In the genomic region with DNA sequence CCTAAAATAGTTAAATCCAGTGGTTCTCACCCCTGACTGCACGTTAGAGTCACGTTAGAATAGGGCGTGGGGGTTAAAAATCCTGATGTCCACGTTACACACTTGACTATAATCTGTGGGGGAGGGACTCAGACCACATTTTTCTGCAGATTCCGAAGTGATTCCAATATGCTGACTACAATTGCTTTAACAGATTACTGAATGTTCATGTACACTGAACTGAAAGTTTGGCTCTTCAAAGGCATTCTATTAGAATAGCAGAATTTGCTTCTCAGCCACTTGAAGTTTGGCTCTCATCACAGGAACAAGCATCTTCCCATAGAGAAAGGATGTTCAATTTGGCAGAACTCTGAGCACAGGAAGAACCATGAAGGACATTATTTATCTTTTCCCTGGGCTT, we compare ENCODE assay signal across 31 cellular contexts.
DNase-seq lines count a peak whose midpoint lies in the region; ATAC-seq and TF ChIP-seq lines count a peak whose summit lies in the region.
"Had no signal": no experiment of that assay in that cellular context is flagged by ENCODE, and none has a peak within 500 bp of the region (broad histone marks: within the 10 kb centered on the region; RNA-seq: fewer than 3 reads in every experiment).

No MANE protein-coding gene starts in this region.

- H3K9me3 ChIP-seq in PC-9 (ENCODE audit: insufficient read depth, low read depth) (no peaks in the 10 kb centered on the region; the same call in 1 of the 2 replicates), fibroblast of lung (ENCODE audit: control insufficient read depth, insufficient read depth, low read depth, low read length) (no peaks in the 10 kb centered on the region), osteoblast (ENCODE audit: low read depth, low read length) (no peaks in the 10 kb centered on the region), upper lobe of left lung (no peaks in the 10 kb centered on the region)
- H3K9me3 ChIP-seq: adrenal gland, upper lobe of right lung had no signal

- DNase-seq in EH (ENCODE audit: low read depth) (peak; percentile 10), PC-9 (no peak), fibroblast of lung (ENCODE audit: low read depth in 2 of 2) (peak; percentile 18 to 71), osteoblast (ENCODE audit: insufficient read length, low spot score, missing footprints) (peak; percentile 58), amniotic stem cell (lab: John Stamatoyannopoulos, UW) (no peak), NCI-H1930 (lab: John Stamatoyannopoulos, UW) (no peak), upper lobe of left lung (no peak)
- DNase-seq: activated CD4-positive, alpha-beta memory T cell treated with anti-CD3 and anti-CD28 coated beads for 36 hours; activated CD4-positive, alpha-beta T cell treated with anti-CD3 and anti-CD28 coated beads for 1 hour; activated CD8-positive, alpha-beta memory T cell treated with anti-CD3 and anti-CD28 coated beads, Interleukin-2, amount 50 U/mL, for 4 hours; activated naive CD4-positive, alpha-beta T cell treated with anti-CD3 and anti-CD28 coated beads for 36 hours; adrenal gland; AML-193; Calu3; CD4-positive, CD25-positive, alpha-beta regulatory T cell; DMS79 treated with DMSO at 0.1 percent for 48 hours; effector CD4-positive, alpha-beta T cell; foreskin keratinocyte; H7; head of caudate nucleus; kidney; MM.1S; natural killer cell; NCI-H1105 treated with DMSO at 0.1 percent for 48 hours; NCI-H2029; SHP77 treated with DMSO at 0.1 percent for 48 hours; small intestine; stimulated activated naive CD4-positive, alpha-beta T cell; T-helper 2 cell; upper lobe of right lung had no signal

- no peak for TF ChIP-seq EP300 in upper lobe of left lung (IDR thresholded peaks at IDR 0.05)

- H3K36me3 ChIP-seq in PC-9 (ENCODE audit: low read depth): no peaks in the 10 kb centered on the region
- no peaks in the 10 kb centered on the region for H3K36me3 ChIP-seq in fibroblast of lung (ENCODE audit: control insufficient read depth, insufficient read depth, low read length)
- no peaks in the 10 kb centered on the region for H3K36me3 ChIP-seq in osteoblast (ENCODE audit: insufficient read depth, low read length)
- no peaks in the 10 kb centered on the region for H3K36me3 ChIP-seq in upper lobe of left lung
- H3K36me3 ChIP-seq: adrenal gland, upper lobe of right lung had no signal

- H3K9ac ChIP-seq in fibroblast of lung (ENCODE audit: insufficient read depth, low read length): no peak overlapping the region

- TF ChIP-seq CTCF in PC-9 (conservative IDR thresholded peaks at IDR 0.05) (no peak), fibroblast of lung (conservative IDR thresholded peaks at IDR 0.05 in 1 of 2, IDR thresholded peaks at IDR 0.05 in 1 of 2; ENCODE audit: low read depth in 1 of 2, low read length in 2 of 2) (no peak), osteoblast (IDR thresholded peaks at IDR 0.05; ENCODE audit: extremely low read depth, low read depth, low read length) (no peak), upper lobe of left lung (IDR thresholded peaks at IDR 0.05) (no peak)

- H3K4me2 ChIP-seq in PC-9: no peak overlapping the region
- H3K4me2 ChIP-seq in fibroblast of lung (ENCODE audit: extremely low read depth, insufficient read depth, low read length): peak overlapping the region; percentile 40
- H3K4me2 ChIP-seq in osteoblast (ENCODE audit: insufficient read depth, low read length): peak overlapping the region; percentile 49

- H3K4me1 ChIP-seq in PC-9 (replicated peaks; ENCODE audit: insufficient read depth) (peaks cover 12% of the 10 kb centered on the region), fibroblast of lung (ENCODE audit: control insufficient read depth, extremely low read depth, insufficient read depth, low read length) (no peaks in the 10 kb centered on the region), osteoblast (ENCODE audit: insufficient read depth, low read length) (peaks cover 3% of the 10 kb centered on the region), upper lobe of left lung (no peaks in the 10 kb centered on the region)
- H3K4me1 ChIP-seq: adrenal gland, foreskin keratinocyte, upper lobe of right lung had no signal

- POLR2A ChIA-PET in PC-9 (lab: Charles Lee; ENCODE audit: unreplicated experiment): no interaction called here

- H3K9me2 ChIP-seq in PC-9 (ENCODE audit: insufficient read depth): no peaks in the 10 kb centered on the region

- no peaks in the 10 kb centered on the region for H3K27me3 ChIP-seq in PC-9 (ENCODE audit: insufficient read depth, low read depth)
- no peaks in the 10 kb centered on the region for H3K27me3 ChIP-seq in fibroblast of lung (ENCODE audit: control insufficient read depth, insufficient read depth, low read length)
- no peaks in the 10 kb centered on the region for H3K27me3 ChIP-seq in osteoblast (ENCODE audit: insufficient read depth, low read length)
- H3K27me3 ChIP-seq in upper lobe of left lung: no peaks in the 10 kb centered on the region
- H3K27me3 ChIP-seq: adrenal gland, foreskin keratinocyte, upper lobe of right lung had no signal

- H2AFZ ChIP-seq in PC-9: peak overlapping the region; percentile 26; the same call in 1 of the 2 replicates
- no peak overlapping the region for H2AFZ ChIP-seq in fibroblast of lung (ENCODE audit: low read length)
- peak overlapping the region; percentile 51 for H2AFZ ChIP-seq in osteoblast (ENCODE audit: low read length)

- H3F3A ChIP-seq in PC-9 (ENCODE audit: insufficient read depth, low read depth): peaks cover 13% of the 10 kb centered on the region; the same call in 1 of the 2 replicates

- TF ChIP-seq POLR2A in upper lobe of left lung (IDR thresholded peaks at IDR 0.05): no peak

- CTCF ChIA-PET in PC-9 (lab: Charles Lee): no interaction called here

- 48 to 53% methylated on average over 5 of the region's 5 CpGs for WGBS in upper lobe of left lung, 2 donors

- ATAC-seq in HG03175 (IDR thresholded peaks at IDR 0.05; ENCODE audit: unreplicated experiment) (no peak), upper lobe of left lung (ENCODE audit: low FRiP score in 2 of 2) (no peak)
- ATAC-seq: foreskin keratinocyte, natural killer cell, upper lobe of right lung had no signal

- BruUV-seq in PC-9 (replicated peaks; lab: Mats Ljungman, UMichigan): no TSS peak

- H3K4me3 ChIP-seq in PC-9: no peak overlapping the region
- H3K4me3 ChIP-seq in fibroblast of lung (replicated peaks in 1 of 4; ENCODE audit: control extremely low read depth in 1 of 4, insufficient read depth in 1 of 4, low read depth in 3 of 4, low read length in 4 of 4): no peak overlapping the region
- no peak overlapping the region for H3K4me3 ChIP-seq in osteoblast (ENCODE audit: insufficient read depth, low read length)
- no peak overlapping the region for H3K4me3 ChIP-seq in upper lobe of left lung
- H3K4me3 ChIP-seq: adrenal gland, upper lobe of right lung had no signal

- H4K20me1 ChIP-seq in PC-9 (ENCODE audit: insufficient read depth) (no peaks in the 10 kb centered on the region), fibroblast of lung (ENCODE audit: control insufficient read depth, extremely low read depth, insufficient read depth, low read length) (no peaks in the 10 kb centered on the region), osteoblast (ENCODE audit: insufficient read depth, low read length) (no peaks in the 10 kb centered on the region)

- intact Hi-C loops in PC-9 (cut with micrococcal nuclease; ENCODE audit: unreplicated experiment): no loop called here

- H3K79me2 ChIP-seq in PC-9 (ENCODE audit: low read depth) (no peaks in the 10 kb centered on the region), fibroblast of lung (ENCODE audit: control insufficient read depth, insufficient read depth, low read length) (no peaks in the 10 kb centered on the region), osteoblast (ENCODE audit: insufficient read depth, low read length) (no peaks in the 10 kb centered on the region)

- H3K27ac ChIP-seq in PC-9 (no peak overlapping the region), fibroblast of lung (ENCODE audit: insufficient read depth, low read length) (no peak overlapping the region), osteoblast (ENCODE audit: low read depth, low read length) (no peak overlapping the region), upper lobe of left lung (no peak overlapping the region)
- H3K27ac ChIP-seq: adrenal gland, foreskin keratinocyte, upper lobe of right lung had no signal

Comparison
In these comparisons a context has a peak if more than half of its experiments do, and no peak if none do; other contexts are left out.
1. DNase-seq: peak in EH (single experiment), fibroblast of lung (2 of 2) and osteoblast (single experiment); none in PC-9 (0 of 2), amniotic stem cell (single experiment), NCI-H1930 (0 of 2) and upper lobe of left lung (0 of 2).